ENCODE assay signal across 8 cellular contexts in the genomic region with DNA sequence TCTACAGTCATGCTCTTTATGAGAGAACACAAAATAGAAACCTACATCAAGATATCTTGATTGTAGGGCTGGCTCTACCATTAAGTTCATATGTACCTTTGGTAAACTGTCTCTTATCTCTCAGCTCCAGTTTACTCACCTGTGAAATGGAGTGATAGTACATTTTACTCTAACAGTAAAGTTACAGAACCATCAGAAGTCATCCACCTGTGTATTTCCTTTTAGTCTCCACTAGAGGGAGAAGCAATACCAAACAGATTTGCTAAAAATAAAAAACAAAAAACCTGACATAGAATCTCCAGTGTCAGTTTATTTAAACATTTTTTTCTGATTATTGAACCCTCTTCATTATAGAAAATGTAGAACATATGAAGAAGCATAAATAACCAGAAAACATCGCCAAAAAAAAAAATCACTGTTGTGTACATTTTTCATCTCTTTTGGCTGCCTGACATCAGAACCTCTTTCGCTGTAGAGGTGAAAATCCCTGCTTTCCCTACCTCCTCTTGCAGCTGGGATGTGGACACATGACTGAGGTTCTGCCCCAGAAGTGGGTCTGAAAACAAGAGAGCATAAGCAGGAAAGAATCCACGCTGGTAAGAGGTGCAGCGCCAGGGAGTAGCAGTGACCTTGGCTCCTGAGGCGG. TPM values are rescaled to one million over a fixed set of nuclear protein-coding genes. Genes with fewer than 3 reads are reported as not detected.
DNase-seq lines count a peak whose midpoint lies in the region; ATAC-seq and TF ChIP-seq lines count a peak whose summit lies in the region.

No MANE protein-coding gene starts in this region.

- H3K4me3 ChIP-seq in HL-60 (replicated peaks; ENCODE audit: insufficient read depth, low read length) = no peak overlapping the region
- no peak overlapping the region for H3K4me3 ChIP-seq in liver (ENCODE audit: low read depth in 1 of 3, low read length in 3 of 3)

- H3K9ac ChIP-seq in liver (ENCODE audit: low read depth in 1 of 2, low read length in 2 of 2) = no peak overlapping the region

- H3K27me3 Mint-ChIP-seq in Calu3 (ENCODE audit: unreplicated experiment) (no peaks in the 10 kb centered on the region), WTC11 (ENCODE audit: low read depth) (no peaks in the 10 kb centered on the region)
- no peaks in the 10 kb centered on the region for H3K27me3 Mint-ChIP-seq in activated T-cell treated with anti-CD3 and anti-CD28 coated beads, Interleukin-2, amount 50 U/mL, for 24 hours

- no peaks in the 10 kb centered on the region for H3K27me3 ChIP-seq in HL-60 (ENCODE audit: insufficient read depth, poor library complexity, severe bottlenecking)
- H3K27me3 ChIP-seq in liver (ENCODE audit: control insufficient read depth in 4 of 4, insufficient read depth in 4 of 4, low read length in 3 of 4) = no peaks in the 10 kb centered on the region

- 56% methylated on average over 5 of the region's 5 CpGs for WGBS in liver

- POLR2A ChIA-PET in WTC11 (lab: Charles Lee) = interaction anchor here (0.5 kb wide), 1 partner anchor 22 kb away, joined by 6 read pairs; no protein-coding TSS in a partner anchor

- H3K9me3 Mint-ChIP-seq in Calu3 (ENCODE audit: low read depth, unreplicated experiment) = no peaks in the 10 kb centered on the region
- no peaks in the 10 kb centered on the region for H3K9me3 Mint-ChIP-seq in WTC11
- no peaks in the 10 kb centered on the region for H3K9me3 Mint-ChIP-seq in activated T-cell treated with anti-CD3 and anti-CD28 coated beads, Interleukin-2, amount 50 U/mL, for 24 hours

- no peak overlapping the region for H3K27ac ChIP-seq in HL-60 (replicated peaks)
- H3K27ac ChIP-seq in liver (ENCODE audit: low read depth in 1 of 2, low read length in 2 of 2) = no peak overlapping the region

- peak; percentile 24 for TF ChIP-seq CTCF in Calu3 (IDR thresholded peaks at IDR 0.05; ENCODE audit: unreplicated experiment)
- peak; percentile 26 for TF ChIP-seq CTCF in HL-60 (IDR thresholded peaks at IDR 0.05; ENCODE audit: insufficient read depth, low read length)
- TF ChIP-seq CTCF in WTC11 (IDR thresholded peaks at IDR 0.05) = peak; percentile 52; the same call in 1 of the 2 replicates
- peak; percentile 55 for TF ChIP-seq CTCF in liver (IDR thresholded peaks at IDR 0.05; ENCODE audit: low read depth, low read length, missing input control)

- no TSS peak for BruUV-seq in Calu3 (replicated peaks; lab: Mats Ljungman, UMichigan)

- TF ChIP-seq RAD21 in liver (IDR thresholded peaks at IDR 0.05) = peak; percentile 60 to 68

- H3K4me1 Mint-ChIP-seq in Calu3 (ENCODE audit: low read depth, unreplicated experiment) (peaks cover 20% of the 10 kb centered on the region), WTC11 (no peaks in the 10 kb centered on the region)
- H3K4me1 Mint-ChIP-seq in activated T-cell treated with anti-CD3 and anti-CD28 coated beads, Interleukin-2, amount 50 U/mL, for 24 hours (ENCODE audit: low read depth) = peaks cover 3% of the 10 kb centered on the region

- H3K36me3 Mint-ChIP-seq in Calu3 (ENCODE audit: insufficient read depth, unreplicated experiment) (no peaks in the 10 kb centered on the region), WTC11 (no peaks in the 10 kb centered on the region)
- H3K36me3 Mint-ChIP-seq in activated T-cell treated with anti-CD3 and anti-CD28 coated beads, Interleukin-2, amount 50 U/mL, for 24 hours (ENCODE audit: low read depth) = no peaks in the 10 kb centered on the region

- ATAC-seq in WTC11 (peak; percentile 28; the same call in 1 of the 2 replicates), HG02840 (IDR thresholded peaks at IDR 0.05; ENCODE audit: low FRiP score, unreplicated experiment) (no peak)

- no peaks in the 10 kb centered on the region for H3K4me1 ChIP-seq in liver (ENCODE audit: control insufficient read depth in 4 of 4, insufficient read depth in 4 of 4, low read length in 3 of 4)

- CTCF ChIA-PET in Calu3 (lab: Charles Lee) = no interaction called here
- CTCF ChIA-PET in WTC11 (lab: Charles Lee) = no interaction called here

- DNase-seq in Calu3 = no peak
- no peak for DNase-seq in HL-60 (ENCODE audit: low read depth in 1 of 2, low spot score in 1 of 2)
- DNase-seq in WTC11 (ENCODE audit: low spot score) = no peak
- no peak for DNase-seq in activated CD4-positive, alpha-beta T cell treated with anti-CD3 and anti-CD28 coated beads, Interleukin-2, amount 50 U/mL, for 48 hours
- DNase-seq in activated CD4-positive, CD25-positive, alpha-beta regulatory T cell treated with anti-CD3 and anti-CD28 coated beads, Interleukin-2, amount 50 U/mL, for 72 hours = no peak
- DNase-seq in activated T-cell treated with anti-CD3 and anti-CD28 coated beads, Interleukin-2, amount 50 U/mL, for 24 hours = no peak

- H3K9me3 ChIP-seq in liver (ENCODE audit: control insufficient read depth in 4 of 4, low read length in 3 of 4) = no peaks in the 10 kb centered on the region

- intact Hi-C loops in Calu3 (cut with micrococcal nuclease; ENCODE audit: unreplicated experiment) = loop anchor here (2.0 to 10.0 kb wide), 2 partner anchors 155 to 1357 kb away; no protein-coding TSS in a partner anchor

- H3K36me3 ChIP-seq in liver (ENCODE audit: control insufficient read depth in 4 of 4, insufficient read depth in 3 of 4, low read depth in 1 of 4, low read length in 3 of 4) = no peaks in the 10 kb centered on the region

- no peak overlapping the region for H3K4me3 Mint-ChIP-seq in Calu3 (ENCODE audit: low read depth, unreplicated experiment)
- H3K4me3 Mint-ChIP-seq in WTC11 = no peak overlapping the region
- no peak overlapping the region for H3K4me3 Mint-ChIP-seq in activated T-cell treated with anti-CD3 and anti-CD28 coated beads, Interleukin-2, amount 50 U/mL, for 24 hours

- H3K27ac Mint-ChIP-seq in Calu3 (ENCODE audit: unreplicated experiment) = no peak overlapping the region
- no peak overlapping the region for H3K27ac Mint-ChIP-seq in WTC11
- H3K27ac Mint-ChIP-seq in activated T-cell treated with anti-CD3 and anti-CD28 coated beads, Interleukin-2, amount 50 U/mL, for 24 hours = no peak overlapping the region

TF ChIP-seq in WTC11, 78 proteins besides CTCF, POLR2A, EP300 and RAD21 (continues in another document):
- TF ChIP-seq, protein P1, sequence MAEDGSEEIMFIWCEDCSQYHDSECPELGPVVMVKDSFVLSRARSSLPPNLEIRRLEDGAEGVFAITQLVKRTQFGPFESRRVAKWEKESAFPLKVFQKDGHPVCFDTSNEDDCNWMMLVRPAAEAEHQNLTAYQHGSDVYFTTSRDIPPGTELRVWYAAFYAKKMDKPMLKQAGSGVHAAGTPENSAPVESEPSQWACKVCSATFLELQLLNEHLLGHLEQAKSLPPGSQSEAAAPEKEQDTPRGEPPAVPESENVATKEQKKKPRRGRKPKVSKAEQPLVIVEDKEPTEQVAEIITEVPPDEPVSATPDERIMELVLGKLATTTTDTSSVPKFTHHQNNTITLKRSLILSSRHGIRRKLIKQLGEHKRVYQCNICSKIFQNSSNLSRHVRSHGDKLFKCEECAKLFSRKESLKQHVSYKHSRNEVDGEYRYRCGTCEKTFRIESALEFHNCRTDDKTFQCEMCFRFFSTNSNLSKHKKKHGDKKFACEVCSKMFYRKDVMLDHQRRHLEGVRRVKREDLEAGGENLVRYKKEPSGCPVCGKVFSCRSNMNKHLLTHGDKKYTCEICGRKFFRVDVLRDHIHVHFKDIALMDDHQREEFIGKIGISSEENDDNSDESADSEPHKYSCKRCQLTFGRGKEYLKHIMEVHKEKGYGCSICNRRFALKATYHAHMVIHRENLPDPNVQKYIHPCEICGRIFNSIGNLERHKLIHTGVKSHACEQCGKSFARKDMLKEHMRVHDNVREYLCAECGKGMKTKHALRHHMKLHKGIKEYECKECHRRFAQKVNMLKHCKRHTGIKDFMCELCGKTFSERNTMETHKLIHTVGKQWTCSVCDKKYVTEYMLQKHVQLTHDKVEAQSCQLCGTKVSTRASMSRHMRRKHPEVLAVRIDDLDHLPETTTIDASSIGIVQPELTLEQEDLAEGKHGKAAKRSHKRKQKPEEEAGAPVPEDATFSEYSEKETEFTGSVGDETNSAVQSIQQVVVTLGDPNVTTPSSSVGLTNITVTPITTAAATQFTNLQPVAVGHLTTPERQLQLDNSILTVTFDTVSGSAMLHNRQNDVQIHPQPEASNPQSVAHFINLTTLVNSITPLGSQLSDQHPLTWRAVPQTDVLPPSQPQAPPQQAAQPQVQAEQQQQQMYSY (CRISPR knock-in tag; IDR thresholded peaks at IDR 0.05) = no peak

TF ChIP-seq in liver, 16 proteins besides CTCF, POLR2A, EP300 and RAD21:
- no peak for TF ChIP-seq YY1 (IDR thresholded peaks at IDR 0.05)
- TF ChIP-seq, protein P2, sequence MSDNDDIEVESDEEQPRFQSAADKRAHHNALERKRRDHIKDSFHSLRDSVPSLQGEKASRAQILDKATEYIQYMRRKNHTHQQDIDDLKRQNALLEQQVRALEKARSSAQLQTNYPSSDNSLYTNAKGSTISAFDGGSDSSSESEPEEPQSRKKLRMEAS (IDR thresholded peaks at IDR 0.05) = no peak
- TF ChIP-seq, protein P3, sequence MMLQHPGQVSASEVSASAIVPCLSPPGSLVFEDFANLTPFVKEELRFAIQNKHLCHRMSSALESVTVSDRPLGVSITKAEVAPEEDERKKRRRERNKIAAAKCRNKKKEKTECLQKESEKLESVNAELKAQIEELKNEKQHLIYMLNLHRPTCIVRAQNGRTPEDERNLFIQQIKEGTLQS (IDR thresholded peaks at IDR 0.05) = no peak
- TF ChIP-seq GABPA (IDR thresholded peaks at IDR 0.05 in 1 of 2, conservative IDR thresholded peaks at IDR 0.05 in 1 of 2) = no peak
- TF ChIP-seq EGR1 (IDR thresholded peaks at IDR 0.05; ENCODE audit: low read depth in 2 of 2) = no peak
- TF ChIP-seq NR2F2 (IDR thresholded peaks at IDR 0.05) = no peak
- no peak for TF ChIP-seq JUND (IDR thresholded peaks at IDR 0.05)
- TF ChIP-seq TAF1 (conservative IDR thresholded peaks at IDR 0.05) = no peak
- no peak for TF ChIP-seq SP1 (IDR thresholded peaks at IDR 0.05)

RNA-seq across cellular contexts. Expression of a gene that starts 48.7 kb away (rescaled TPM):
- total RNA-seq in Calu3 (2022) (3.7 and 3.9 TPM in 2 replicates), WTC11 (2021) (8.6 to 8.7 TPM (median 8.6 TPM) in 3 replicates), liver (10 to 100 TPM in 1 of 2 donors, 1 to 10 TPM in 1; 6.1 to 55.4 TPM)
- polyA plus RNA-seq in liver = 10 to 100 TPM; 16.7 to 17.3 TPM
